Comparison of ENCODE assay signal across 1 cellular context in the genomic region with DNA sequence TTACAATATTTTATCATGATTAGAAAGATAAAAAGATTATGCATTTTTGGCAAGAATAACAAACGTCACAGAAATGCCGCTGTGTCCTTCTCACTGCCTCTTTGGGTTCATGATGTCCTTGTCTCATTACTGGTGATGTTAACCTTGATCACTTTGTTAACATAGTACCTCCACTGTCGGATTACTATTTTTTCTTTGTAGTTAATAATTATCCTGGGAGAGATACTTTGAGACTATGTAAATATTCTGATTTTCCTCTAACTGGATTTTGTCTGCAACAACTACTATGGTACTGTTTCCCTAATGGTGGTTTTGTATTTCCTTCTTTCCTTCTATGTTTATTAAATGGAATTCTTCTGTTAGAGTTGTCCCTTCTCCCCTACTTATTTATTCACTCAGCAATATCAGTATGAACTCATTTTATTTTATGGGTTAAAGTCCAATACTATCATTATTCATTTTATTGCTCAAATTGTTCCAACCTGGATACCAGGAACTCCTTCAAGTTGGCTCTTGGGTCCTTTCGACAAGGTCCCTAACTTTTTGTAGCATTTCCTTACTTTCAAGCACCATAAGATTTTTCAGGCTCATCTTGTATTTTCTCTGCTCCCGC.
TF ChIP-seq lines count a peak whose summit lies in the region.

No MANE protein-coding gene starts in this region.

TF ChIP-seq in HepG2, 621 proteins besides CTCF, POLR2A, EP300 and RAD21 (continued from another document and continues in another):
- TF ChIP-seq, protein P1, sequence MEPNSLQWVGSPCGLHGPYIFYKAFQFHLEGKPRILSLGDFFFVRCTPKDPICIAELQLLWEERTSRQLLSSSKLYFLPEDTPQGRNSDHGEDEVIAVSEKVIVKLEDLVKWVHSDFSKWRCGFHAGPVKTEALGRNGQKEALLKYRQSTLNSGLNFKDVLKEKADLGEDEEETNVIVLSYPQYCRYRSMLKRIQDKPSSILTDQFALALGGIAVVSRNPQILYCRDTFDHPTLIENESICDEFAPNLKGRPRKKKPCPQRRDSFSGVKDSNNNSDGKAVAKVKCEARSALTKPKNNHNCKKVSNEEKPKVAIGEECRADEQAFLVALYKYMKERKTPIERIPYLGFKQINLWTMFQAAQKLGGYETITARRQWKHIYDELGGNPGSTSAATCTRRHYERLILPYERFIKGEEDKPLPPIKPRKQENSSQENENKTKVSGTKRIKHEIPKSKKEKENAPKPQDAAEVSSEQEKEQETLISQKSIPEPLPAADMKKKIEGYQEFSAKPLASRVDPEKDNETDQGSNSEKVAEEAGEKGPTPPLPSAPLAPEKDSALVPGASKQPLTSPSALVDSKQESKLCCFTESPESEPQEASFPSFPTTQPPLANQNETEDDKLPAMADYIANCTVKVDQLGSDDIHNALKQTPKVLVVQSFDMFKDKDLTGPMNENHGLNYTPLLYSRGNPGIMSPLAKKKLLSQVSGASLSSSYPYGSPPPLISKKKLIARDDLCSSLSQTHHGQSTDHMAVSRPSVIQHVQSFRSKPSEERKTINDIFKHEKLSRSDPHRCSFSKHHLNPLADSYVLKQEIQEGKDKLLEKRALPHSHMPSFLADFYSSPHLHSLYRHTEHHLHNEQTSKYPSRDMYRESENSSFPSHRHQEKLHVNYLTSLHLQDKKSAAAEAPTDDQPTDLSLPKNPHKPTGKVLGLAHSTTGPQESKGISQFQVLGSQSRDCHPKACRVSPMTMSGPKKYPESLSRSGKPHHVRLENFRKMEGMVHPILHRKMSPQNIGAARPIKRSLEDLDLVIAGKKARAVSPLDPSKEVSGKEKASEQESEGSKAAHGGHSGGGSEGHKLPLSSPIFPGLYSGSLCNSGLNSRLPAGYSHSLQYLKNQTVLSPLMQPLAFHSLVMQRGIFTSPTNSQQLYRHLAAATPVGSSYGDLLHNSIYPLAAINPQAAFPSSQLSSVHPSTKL (CRISPR knock-in tag; IDR thresholded peaks at IDR 0.05): peak; percentile 53; the same call in 1 of the 2 replicates
- TF ChIP-seq RBFOX2 (IDR thresholded peaks at IDR 0.05; ENCODE audit: low read depth, low read length): 0 out of 2 replicates have a peak, but pooled peaks have one; percentile 42
- no peak for TF ChIP-seq ZNF558 (CRISPR knock-in tag; IDR thresholded peaks at IDR 0.05; ENCODE audit: borderline replicate concordance)
- no peak for TF ChIP-seq THYN1 (CRISPR knock-in tag; IDR thresholded peaks at IDR 0.05; ENCODE audit: borderline replicate concordance, low read depth)
- TF ChIP-seq BCL6 (CRISPR knock-in tag; IDR thresholded peaks at IDR 0.05): no peak
- TF ChIP-seq FOXA3 (CRISPR knock-in tag; IDR thresholded peaks at IDR 0.05): peak; percentile 45
- TF ChIP-seq, protein P2, sequence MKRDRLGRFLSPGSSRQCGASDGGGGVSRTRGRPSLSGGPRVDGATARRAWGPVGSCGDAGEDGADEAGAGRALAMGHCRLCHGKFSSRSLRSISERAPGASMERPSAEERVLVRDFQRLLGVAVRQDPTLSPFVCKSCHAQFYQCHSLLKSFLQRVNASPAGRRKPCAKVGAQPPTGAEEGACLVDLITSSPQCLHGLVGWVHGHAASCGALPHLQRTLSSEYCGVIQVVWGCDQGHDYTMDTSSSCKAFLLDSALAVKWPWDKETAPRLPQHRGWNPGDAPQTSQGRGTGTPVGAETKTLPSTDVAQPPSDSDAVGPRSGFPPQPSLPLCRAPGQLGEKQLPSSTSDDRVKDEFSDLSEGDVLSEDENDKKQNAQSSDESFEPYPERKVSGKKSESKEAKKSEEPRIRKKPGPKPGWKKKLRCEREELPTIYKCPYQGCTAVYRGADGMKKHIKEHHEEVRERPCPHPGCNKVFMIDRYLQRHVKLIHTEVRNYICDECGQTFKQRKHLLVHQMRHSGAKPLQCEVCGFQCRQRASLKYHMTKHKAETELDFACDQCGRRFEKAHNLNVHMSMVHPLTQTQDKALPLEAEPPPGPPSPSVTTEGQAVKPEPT (CRISPR knock-in tag; IDR thresholded peaks at IDR 0.05; ENCODE audit: low read depth): no peak
- no peak for TF ChIP-seq CREB1 (IDR thresholded peaks at IDR 0.05)
- peak; percentile 35; the same call in 1 of the 2 replicates for TF ChIP-seq CREB1 (CRISPR knock-in tag; IDR thresholded peaks at IDR 0.05)
- no peak for TF ChIP-seq ZNF282 (IDR thresholded peaks at IDR 0.05; ENCODE audit: partially characterized antibody)
- TF ChIP-seq MEIS2 (CRISPR knock-in tag; IDR thresholded peaks at IDR 0.05): no peak
- TF ChIP-seq, protein P3, sequence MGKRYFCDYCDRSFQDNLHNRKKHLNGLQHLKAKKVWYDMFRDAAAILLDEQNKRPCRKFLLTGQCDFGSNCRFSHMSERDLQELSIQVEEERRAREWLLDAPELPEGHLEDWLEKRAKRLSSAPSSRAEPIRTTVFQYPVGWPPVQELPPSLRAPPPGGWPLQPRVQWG (CRISPR knock-in tag; IDR thresholded peaks at IDR 0.05; ENCODE audit: borderline replicate concordance, low read depth): no peak
- TF ChIP-seq SRF (IDR thresholded peaks at IDR 0.05; ENCODE audit: low read depth, low read length): no peak
- 0 out of 2 replicates have a peak, but pooled peaks have one; percentile 25 for TF ChIP-seq HDAC2 (CRISPR knock-in tag; IDR thresholded peaks at IDR 0.05)
- TF ChIP-seq SOX6 (IDR thresholded peaks at IDR 0.05): no peak
- peak; percentile 18; the same call in 1 of the 2 replicates for TF ChIP-seq SOX6 (CRISPR knock-in tag; IDR thresholded peaks at IDR 0.05)
- 0 out of 2 replicates have a peak, but pooled peaks have one; percentile 33 for TF ChIP-seq ESRRA (CRISPR knock-in tag; IDR thresholded peaks at IDR 0.05; ENCODE audit: low read depth)
- TF ChIP-seq, protein P4, sequence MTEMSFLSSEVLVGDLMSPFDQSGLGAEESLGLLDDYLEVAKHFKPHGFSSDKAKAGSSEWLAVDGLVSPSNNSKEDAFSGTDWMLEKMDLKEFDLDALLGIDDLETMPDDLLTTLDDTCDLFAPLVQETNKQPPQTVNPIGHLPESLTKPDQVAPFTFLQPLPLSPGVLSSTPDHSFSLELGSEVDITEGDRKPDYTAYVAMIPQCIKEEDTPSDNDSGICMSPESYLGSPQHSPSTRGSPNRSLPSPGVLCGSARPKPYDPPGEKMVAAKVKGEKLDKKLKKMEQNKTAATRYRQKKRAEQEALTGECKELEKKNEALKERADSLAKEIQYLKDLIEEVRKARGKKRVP (CRISPR knock-in tag; IDR thresholded peaks at IDR 0.05): no peak
- no peak for TF ChIP-seq ZNF839 (CRISPR knock-in tag; IDR thresholded peaks at IDR 0.05; ENCODE audit: borderline replicate concordance)
- TF ChIP-seq, protein P5, sequence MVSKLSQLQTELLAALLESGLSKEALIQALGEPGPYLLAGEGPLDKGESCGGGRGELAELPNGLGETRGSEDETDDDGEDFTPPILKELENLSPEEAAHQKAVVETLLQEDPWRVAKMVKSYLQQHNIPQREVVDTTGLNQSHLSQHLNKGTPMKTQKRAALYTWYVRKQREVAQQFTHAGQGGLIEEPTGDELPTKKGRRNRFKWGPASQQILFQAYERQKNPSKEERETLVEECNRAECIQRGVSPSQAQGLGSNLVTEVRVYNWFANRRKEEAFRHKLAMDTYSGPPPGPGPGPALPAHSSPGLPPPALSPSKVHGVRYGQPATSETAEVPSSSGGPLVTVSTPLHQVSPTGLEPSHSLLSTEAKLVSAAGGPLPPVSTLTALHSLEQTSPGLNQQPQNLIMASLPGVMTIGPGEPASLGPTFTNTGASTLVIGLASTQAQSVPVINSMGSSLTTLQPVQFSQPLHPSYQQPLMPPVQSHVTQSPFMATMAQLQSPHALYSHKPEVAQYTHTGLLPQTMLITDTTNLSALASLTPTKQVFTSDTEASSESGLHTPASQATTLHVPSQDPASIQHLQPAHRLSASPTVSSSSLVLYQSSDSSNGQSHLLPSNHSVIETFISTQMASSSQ (IDR thresholded peaks at IDR 0.05; ENCODE audit: low read depth): peak; percentile 89
- TF ChIP-seq, protein P5 (CRISPR knock-in tag; IDR thresholded peaks at IDR 0.05; ENCODE audit: borderline replicate concordance): peak; percentile 89; the same call in 1 of the 2 replicates
- TF ChIP-seq YEATS2 (CRISPR knock-in tag; IDR thresholded peaks at IDR 0.05; ENCODE audit: borderline replicate concordance): no peak
- TF ChIP-seq NAIF1 (CRISPR knock-in tag; IDR thresholded peaks at IDR 0.05; ENCODE audit: borderline replicate concordance): no peak
- TF ChIP-seq PITX1 (CRISPR knock-in tag; IDR thresholded peaks at IDR 0.05): 0 out of 2 replicates have a peak, but pooled peaks have one; percentile 25
- no peak for TF ChIP-seq ZSCAN20 (CRISPR knock-in tag; IDR thresholded peaks at IDR 0.05; ENCODE audit: borderline replicate concordance)
- 0 out of 2 replicates have a peak, but pooled peaks have one; percentile 31 for TF ChIP-seq GATAD2A (CRISPR knock-in tag; IDR thresholded peaks at IDR 0.05)
- TF ChIP-seq, protein P6, sequence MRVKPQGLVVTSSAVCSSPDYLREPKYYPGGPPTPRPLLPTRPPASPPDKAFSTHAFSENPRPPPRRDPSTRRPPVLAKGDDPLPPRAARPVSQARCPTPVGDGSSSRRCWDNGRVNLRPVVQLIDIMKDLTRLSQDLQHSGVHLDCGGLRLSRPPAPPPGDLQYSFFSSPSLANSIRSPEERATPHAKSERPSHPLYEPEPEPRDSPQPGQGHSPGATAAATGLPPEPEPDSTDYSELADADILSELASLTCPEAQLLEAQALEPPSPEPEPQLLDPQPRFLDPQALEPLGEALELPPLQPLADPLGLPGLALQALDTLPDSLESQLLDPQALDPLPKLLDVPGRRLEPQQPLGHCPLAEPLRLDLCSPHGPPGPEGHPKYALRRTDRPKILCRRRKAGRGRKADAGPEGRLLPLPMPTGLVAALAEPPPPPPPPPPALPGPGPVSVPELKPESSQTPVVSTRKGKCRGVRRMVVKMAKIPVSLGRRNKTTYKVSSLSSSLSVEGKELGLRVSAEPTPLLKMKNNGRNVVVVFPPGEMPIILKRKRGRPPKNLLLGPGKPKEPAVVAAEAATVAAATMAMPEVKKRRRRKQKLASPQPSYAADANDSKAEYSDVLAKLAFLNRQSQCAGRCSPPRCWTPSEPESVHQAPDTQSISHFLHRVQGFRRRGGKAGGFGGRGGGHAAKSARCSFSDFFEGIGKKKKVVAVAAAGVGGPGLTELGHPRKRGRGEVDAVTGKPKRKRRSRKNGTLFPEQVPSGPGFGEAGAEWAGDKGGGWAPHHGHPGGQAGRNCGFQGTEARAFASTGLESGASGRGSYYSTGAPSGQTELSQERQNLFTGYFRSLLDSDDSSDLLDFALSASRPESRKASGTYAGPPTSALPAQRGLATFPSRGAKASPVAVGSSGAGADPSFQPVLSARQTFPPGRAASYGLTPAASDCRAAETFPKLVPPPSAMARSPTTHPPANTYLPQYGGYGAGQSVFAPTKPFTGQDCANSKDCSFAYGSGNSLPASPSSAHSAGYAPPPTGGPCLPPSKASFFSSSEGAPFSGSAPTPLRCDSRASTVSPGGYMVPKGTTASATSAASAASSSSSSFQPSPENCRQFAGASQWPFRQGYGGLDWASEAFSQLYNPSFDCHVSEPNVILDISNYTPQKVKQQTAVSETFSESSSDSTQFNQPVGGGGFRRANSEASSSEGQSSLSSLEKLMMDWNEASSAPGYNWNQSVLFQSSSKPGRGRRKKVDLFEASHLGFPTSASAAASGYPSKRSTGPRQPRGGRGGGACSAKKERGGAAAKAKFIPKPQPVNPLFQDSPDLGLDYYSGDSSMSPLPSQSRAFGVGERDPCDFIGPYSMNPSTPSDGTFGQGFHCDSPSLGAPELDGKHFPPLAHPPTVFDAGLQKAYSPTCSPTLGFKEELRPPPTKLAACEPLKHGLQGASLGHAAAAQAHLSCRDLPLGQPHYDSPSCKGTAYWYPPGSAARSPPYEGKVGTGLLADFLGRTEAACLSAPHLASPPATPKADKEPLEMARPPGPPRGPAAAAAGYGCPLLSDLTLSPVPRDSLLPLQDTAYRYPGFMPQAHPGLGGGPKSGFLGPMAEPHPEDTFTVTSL (CRISPR knock-in tag; IDR thresholded peaks at IDR 0.05; ENCODE audit: borderline replicate concordance): no peak
- TF ChIP-seq HNRNPUL1 (IDR thresholded peaks at IDR 0.05; ENCODE audit: low read depth, low read length): peak; percentile 70; the same call in 1 of the 2 replicates
- TF ChIP-seq PPARG (CRISPR knock-in tag; conservative IDR thresholded peaks at IDR 0.05): no peak
- no peak for TF ChIP-seq ZNF589 (CRISPR knock-in tag; conservative IDR thresholded peaks at IDR 0.05)
- TF ChIP-seq ZBTB7B (CRISPR knock-in tag; IDR thresholded peaks at IDR 0.05): no peak
- TF ChIP-seq STAT5B (CRISPR knock-in tag; IDR thresholded peaks at IDR 0.05): no peak
- TF ChIP-seq ATF1 (CRISPR knock-in tag; IDR thresholded peaks at IDR 0.05): no peak
- TF ChIP-seq MYC (CRISPR knock-in tag; IDR thresholded peaks at IDR 0.05; ENCODE audit: borderline replicate concordance): no peak
- TF ChIP-seq XBP1 (CRISPR knock-in tag; IDR thresholded peaks at IDR 0.05): no peak
- TF ChIP-seq ZSCAN21 (CRISPR knock-in tag; IDR thresholded peaks at IDR 0.05; ENCODE audit: borderline replicate concordance): no peak
- no peak for TF ChIP-seq KAT8 (CRISPR knock-in tag; IDR thresholded peaks at IDR 0.05)
- TF ChIP-seq, protein P7, sequence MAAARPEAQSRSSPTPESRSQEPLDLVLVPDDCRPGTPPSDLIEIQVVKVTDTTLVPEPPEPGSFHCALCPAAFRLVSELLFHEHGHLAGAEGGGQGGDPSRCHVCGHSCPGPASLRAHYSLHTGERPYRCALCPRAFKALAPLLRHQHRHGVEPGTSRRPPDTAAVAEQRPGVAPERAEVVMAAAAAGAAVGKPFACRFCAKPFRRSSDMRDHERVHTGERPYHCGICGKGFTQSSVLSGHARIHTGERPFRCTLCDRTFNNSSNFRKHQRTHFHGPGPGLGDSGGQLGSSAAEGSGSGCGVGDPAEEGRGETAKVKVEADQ (CRISPR knock-in tag; IDR thresholded peaks at IDR 0.05; ENCODE audit: borderline replicate concordance): no peak
- no peak for TF ChIP-seq BORCS8-MEF2B (CRISPR knock-in tag; IDR thresholded peaks at IDR 0.05)
- TF ChIP-seq, protein P8, sequence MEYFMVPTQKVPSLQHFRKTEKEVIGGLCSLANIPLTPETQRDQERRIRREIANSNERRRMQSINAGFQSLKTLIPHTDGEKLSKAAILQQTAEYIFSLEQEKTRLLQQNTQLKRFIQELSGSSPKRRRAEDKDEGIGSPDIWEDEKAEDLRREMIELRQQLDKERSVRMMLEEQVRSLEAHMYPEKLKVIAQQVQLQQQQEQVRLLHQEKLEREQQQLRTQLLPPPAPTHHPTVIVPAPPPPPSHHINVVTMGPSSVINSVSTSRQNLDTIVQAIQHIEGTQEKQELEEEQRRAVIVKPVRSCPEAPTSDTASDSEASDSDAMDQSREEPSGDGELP (IDR thresholded peaks at IDR 0.05; ENCODE audit: borderline replicate concordance, low read depth): no peak
- TF ChIP-seq SIX1 (CRISPR knock-in tag; IDR thresholded peaks at IDR 0.05; ENCODE audit: borderline replicate concordance): peak; percentile 66; the same call in 1 of the 2 replicates
